ENCODE assay signal across 28 cellular contexts in the genomic region with DNA sequence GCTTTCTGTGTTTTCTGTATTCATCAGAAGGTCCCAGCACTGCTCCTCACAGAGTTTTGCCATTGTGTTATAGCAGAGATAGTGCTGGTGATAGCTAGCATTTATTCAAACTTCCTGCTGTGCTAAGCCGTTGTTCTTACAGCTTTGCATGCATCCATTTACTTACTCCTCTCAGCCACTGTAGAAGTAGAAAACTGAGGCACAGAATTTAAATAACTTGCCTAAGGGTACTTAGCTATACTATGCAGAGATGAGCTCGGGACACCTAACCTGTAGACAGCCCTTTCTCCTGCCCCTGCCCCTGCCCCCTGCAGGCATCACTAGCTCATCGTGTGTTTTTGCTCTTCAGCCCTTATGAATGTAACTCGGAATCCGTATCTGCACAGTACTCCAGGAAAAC.
"Had no signal": no experiment of that assay in that cellular context is flagged by ENCODE, and none has a peak within 500 bp of the region (broad histone marks: within the 10 kb centered on the region; RNA-seq: fewer than 3 reads in every experiment).

No MANE protein-coding gene starts in this region.

- H3K4me1 Mint-ChIP-seq: activated CD4-positive, alpha-beta T cell treated with anti-CD3 and anti-CD28 coated beads, Interleukin-2, amount 10 ng/mL, durations not matched to agents 24 days and 14 days; activated naive CD8-positive, alpha-beta T cell treated with anti-CD3 and anti-CD28 coated beads for 36 hours; activated T-helper 17 cell treated with anti-CD3 and anti-CD28 coated beads, Interleukin-2, amount 50 U/mL, for 72 hours had no signal

- H3K4me3 ChIP-seq: cardiac muscle cell, K562, SJCRH30, SK-N-MC had no signal

- H3K36me3 ChIP-seq: cardiac muscle cell, SJCRH30, WERI-Rb-1 had no signal

- H3K9me3 Mint-ChIP-seq: activated CD4-positive, alpha-beta T cell treated with anti-CD3 and anti-CD28 coated beads, Interleukin-2, amount 10 ng/mL, durations not matched to agents 24 days and 14 days; activated naive CD8-positive, alpha-beta T cell treated with anti-CD3 and anti-CD28 coated beads for 36 hours; activated T-cell treated with anti-CD3 and anti-CD28 coated beads, Interleukin-2, amount 50 U/mL, for 72 hours; activated T-helper 17 cell treated with anti-CD3 and anti-CD28 coated beads, Interleukin-2, amount 50 U/mL, for 72 hours had no signal

- ATAC-seq: activated CD8-positive, alpha-beta T cell treated with anti-CD3 and anti-CD28 coated beads for 36 hours; activated T-cell treated with anti-CD3 and anti-CD28 coated beads, Interleukin-2, amount 50 U/mL, for 72 hours; activated T-helper 17 cell treated with anti-CD3 and anti-CD28 coated beads, Interleukin-2, amount 50 U/mL, for 72 hours; K562; Panc1 had no signal

- H3K27ac Mint-ChIP-seq: activated CD4-positive, alpha-beta T cell treated with anti-CD3 and anti-CD28 coated beads, Interleukin-2, amount 10 ng/mL, durations not matched to agents 24 days and 14 days; activated CD8-positive, alpha-beta T cell treated with anti-CD3 and anti-CD28 coated beads for 36 hours; activated naive CD8-positive, alpha-beta T cell treated with anti-CD3 and anti-CD28 coated beads for 36 hours; activated T-cell treated with anti-CD3 and anti-CD28 coated beads, Interleukin-2, amount 50 U/mL, for 72 hours; activated T-helper 17 cell treated with anti-CD3 and anti-CD28 coated beads, Interleukin-2, amount 50 U/mL, for 72 hours had no signal

- H3K4me3 Mint-ChIP-seq: activated CD4-positive, alpha-beta T cell treated with anti-CD3 and anti-CD28 coated beads, Interleukin-2, amount 10 ng/mL, durations not matched to agents 24 days and 14 days; activated CD8-positive, alpha-beta T cell treated with anti-CD3 and anti-CD28 coated beads for 36 hours; activated naive CD8-positive, alpha-beta T cell treated with anti-CD3 and anti-CD28 coated beads for 36 hours; activated T-cell treated with anti-CD3 and anti-CD28 coated beads, Interleukin-2, amount 50 U/mL, for 72 hours; activated T-helper 17 cell treated with anti-CD3 and anti-CD28 coated beads, Interleukin-2, amount 50 U/mL, for 72 hours had no signal

- DNase-seq: activated CD4-positive, alpha-beta T cell treated with anti-CD3 and anti-CD28 coated beads, Interleukin-2, amount 10 ng/mL, durations not matched to agents 24 days and 14 days; activated CD4-positive, alpha-beta T cell treated with anti-CD3 and anti-CD28 coated beads, Interleukin-2, amount 50 U/mL, for 4 hours; activated CD8-positive, alpha-beta T cell treated with anti-CD3 and anti-CD28 coated beads for 36 hours; activated effector memory CD4-positive, alpha-beta T cell treated with anti-CD3 and anti-CD28 coated beads, Interleukin-2, amount 50 U/mL, for 16 hours; activated naive CD4-positive, alpha-beta T cell; activated naive CD4-positive, alpha-beta T cell treated with anti-CD3 and anti-CD28 coated beads, Interleukin-2, amount 50 U/mL, for 16 hours; activated naive CD8-positive, alpha-beta T cell treated with anti-CD3 and anti-CD28 coated beads for 36 hours; activated T-cell treated with anti-CD3 and anti-CD28 coated beads, Interleukin-2, amount 50 U/mL, for 1 hour; activated T-cell treated with anti-CD3 and anti-CD28 coated beads, Interleukin-2, amount 50 U/mL, for 72 hours; amniotic stem cell; aorta; NCI-H1092 treated with DMSO at 0.1 percent for 48 hours; NCI-H1417; NCI-H1694; NCI-H1930; NCI-H510A; NCI-H526; NCI-H748 treated with DMSO at 0.1 percent for 48 hours; NK-92 treated with Interleukin-12 subunit alpha and Interleukin-12 subunit beta, amount 100 ng/mL, for 24 hours; SHP77; SJCRH30; T1000; WERI-Rb-1 had no signal

- H3K36me3 Mint-ChIP-seq: activated naive CD8-positive, alpha-beta T cell treated with anti-CD3 and anti-CD28 coated beads for 36 hours had no signal

- H3K9me3 ChIP-seq: SJCRH30 had no signal

- H3K27me3 ChIP-seq: cardiac muscle cell, SJCRH30 had no signal

- H3K27ac ChIP-seq: cardiac muscle cell, SJCRH30, SK-N-MC, WERI-Rb-1 had no signal
